ENCODE assay signal across 10 cellular contexts in genomic region chr9:1049641-1050040, GRCh38. TPM values are rescaled to one million over a fixed set of nuclear protein-coding genes. Genes with fewer than 3 reads are reported as not detected.
DNase-seq lines count a peak whose midpoint lies in the region; ATAC-seq and TF ChIP-seq lines count a peak whose summit lies in the region.
"Had no signal": no experiment of that assay in that cellular context is flagged by ENCODE, and none has a peak within 500 bp of the region (broad histone marks: within the 10 kb centered on the region; RNA-seq: fewer than 3 reads in every experiment).

No MANE protein-coding gene starts in this region.

- H3K9me2 ChIP-seq in neural cell (ENCODE audit: insufficient read depth, low read length) = no peaks in the 10 kb centered on the region

- BruUV-seq in A673 (replicated peaks; lab: Mats Ljungman, UMichigan) = no TSS peak

- TF ChIP-seq RAD21 in neural cell (conservative IDR thresholded peaks at IDR 0.05) = no peak

- H3K27me3 Mint-ChIP-seq in CD8-positive, alpha-beta memory T cell = peaks cover 71 to 76% of the 10 kb centered on the region in 2 donors
- H3K27me3 Mint-ChIP-seq in activated naive CD8-positive, alpha-beta T cell treated with anti-CD3 and anti-CD28 coated beads, Interleukin-2, amount 50 U/mL, for 24 hours = peaks cover 84% of the 10 kb centered on the region

- peak overlapping the region in 6 of 7 donors; percentile 43 to 88 (median 58) for H3K4me3 Mint-ChIP-seq in CD8-positive, alpha-beta memory T cell
- H3K4me3 Mint-ChIP-seq in activated naive CD8-positive, alpha-beta T cell treated with anti-CD3 and anti-CD28 coated beads, Interleukin-2, amount 50 U/mL, for 24 hours = peak overlapping the region; percentile 10

- TF ChIP-seq EP300 in neural cell (conservative IDR thresholded peaks at IDR 0.05; ENCODE audit: poor library complexity, severe bottlenecking) = no peak

- no peak overlapping the region for H3K27ac ChIP-seq in CD8-positive, alpha-beta memory T cell (ENCODE audit: low read depth, low read length)
- H3K27ac ChIP-seq in neural cell (ENCODE audit: low read length) = no peak overlapping the region
- H3K27ac ChIP-seq in A673 (ENCODE audit: low read depth, low read length, poor library complexity, severe bottlenecking) = no peak overlapping the region

- H3K36me3 Mint-ChIP-seq in CD8-positive, alpha-beta memory T cell = peaks cover 0 to 6% (median 5%) of the 10 kb centered on the region in 3 donors
- peaks cover 4% of the 10 kb centered on the region for H3K36me3 Mint-ChIP-seq in activated naive CD8-positive, alpha-beta T cell treated with anti-CD3 and anti-CD28 coated beads, Interleukin-2, amount 50 U/mL, for 24 hours (ENCODE audit: low read depth)

- TF ChIP-seq CTCF in NB4 (IDR thresholded peaks at IDR 0.05; ENCODE audit: low read depth, low read length) (no peak), neural cell (IDR thresholded peaks at IDR 0.05; ENCODE audit: poor library complexity, severe bottlenecking) (no peak), A673 (conservative IDR thresholded peaks at IDR 0.05; ENCODE audit: low read depth, low read length) (no peak)

- H3K9me3 ChIP-seq in CD8-positive, alpha-beta memory T cell (ENCODE audit: low read length) = no peaks in the 10 kb centered on the region
- peaks cover 5% of the 10 kb centered on the region for H3K9me3 ChIP-seq in neural cell (ENCODE audit: low read length)
- no peaks in the 10 kb centered on the region for H3K9me3 ChIP-seq in A673 (ENCODE audit: low read depth, low read length, poor library complexity, severe bottlenecking)

- CTCF ChIA-PET in CD8-positive, alpha-beta memory T cell (lab: Charles Lee) = no interaction called here
- CTCF ChIA-PET in A673 (lab: Charles Lee) = no interaction called here

- H3K4me1 ChIP-seq in CD8-positive, alpha-beta memory T cell (ENCODE audit: insufficient read depth, low read length) = peaks cover 27% of the 10 kb centered on the region
- H3K4me1 ChIP-seq in A673 (ENCODE audit: insufficient read depth, low read length, poor library complexity, severe bottlenecking) = no peaks in the 10 kb centered on the region

- peaks cover 63% of the 10 kb centered on the region for H3K27me3 ChIP-seq in CD8-positive, alpha-beta memory T cell (ENCODE audit: insufficient read depth, low read length, poor library complexity, severe bottlenecking)
- peaks cover 56% of the 10 kb centered on the region for H3K27me3 ChIP-seq in neural cell (ENCODE audit: insufficient read depth, low read depth, low read length)
- H3K27me3 ChIP-seq in A673 (replicated peaks; ENCODE audit: insufficient read depth, low read depth, low read length, poor library complexity) = peaks cover 97% of the 10 kb centered on the region

- in situ Hi-C loops in ACHN (cut with HindIII; ENCODE audit: low pct_ligation_motif_present, low pct_unique_long_range_greater_than_20kb, low sequenced_read_pairs) = no loop called here

- no peak overlapping the region for H3K4me3 ChIP-seq in CD8-positive, alpha-beta memory T cell (ENCODE audit: low read length)
- H3K4me3 ChIP-seq in NB4 (ENCODE audit: low read depth, low read length) (peak overlapping the region; percentile 42), neural cell (ENCODE audit: low read length) (peak overlapping the region; percentile 61), A673 (ENCODE audit: low read depth, low read length, poor library complexity, severe bottlenecking) (no peak overlapping the region)

- no peaks in the 10 kb centered on the region for H3K79me2 ChIP-seq in neural cell (replicated peaks; ENCODE audit: insufficient read depth, low read length)

- no peak overlapping the region for H3K9ac ChIP-seq in neural cell (ENCODE audit: low read length)

- peaks cover 8 to 29% (median 14%) of the 10 kb centered on the region in 5 donors for H3K9me3 Mint-ChIP-seq in CD8-positive, alpha-beta memory T cell
- peaks cover 6% of the 10 kb centered on the region for H3K9me3 Mint-ChIP-seq in activated naive CD8-positive, alpha-beta T cell treated with anti-CD3 and anti-CD28 coated beads, Interleukin-2, amount 50 U/mL, for 24 hours

- no peak overlapping the region for H3K4me2 ChIP-seq in neural cell (ENCODE audit: low read length)

- no peak for ATAC-seq in activated naive CD8-positive, alpha-beta T cell treated with anti-CD3 and anti-CD28 coated beads, Interleukin-2, amount 50 U/mL, for 24 hours
- ATAC-seq in HG03460 (IDR thresholded peaks at IDR 0.05; ENCODE audit: unreplicated experiment) = no peak

- no peak overlapping the region for H2AFZ ChIP-seq in neural cell (ENCODE audit: low read depth, low read length)

- no peak for DNase-seq in CD8-positive, alpha-beta memory T cell
- peak; percentile 46 for DNase-seq in NB4 (ENCODE audit: low read depth)
- no peak for DNase-seq in activated naive CD8-positive, alpha-beta T cell treated with anti-CD3 and anti-CD28 coated beads, Interleukin-2, amount 50 U/mL, for 24 hours
- DNase-seq in NCI-H1930 (lab: John Stamatoyannopoulos, UW) = no peak
- no peak for DNase-seq in A673 (ENCODE audit: low spot score)
- DNase-seq in ACHN = no peak
- DNase-seq: NCI-H146, T1000 had no signal

- TF ChIP-seq POLR2A in NB4 (IDR thresholded peaks at IDR 0.05; ENCODE audit: extremely low read depth, insufficient read length) = no peak

- no peaks in the 10 kb centered on the region for H4K20me1 ChIP-seq in neural cell (ENCODE audit: insufficient read depth)

- H3K27ac Mint-ChIP-seq in CD8-positive, alpha-beta memory T cell = peak overlapping the region in 1 of 8 donors; percentile 53
- no peak overlapping the region for H3K27ac Mint-ChIP-seq in activated naive CD8-positive, alpha-beta T cell treated with anti-CD3 and anti-CD28 coated beads, Interleukin-2, amount 50 U/mL, for 24 hours

- no peaks in the 10 kb centered on the region for H3K36me3 ChIP-seq in CD8-positive, alpha-beta memory T cell (ENCODE audit: insufficient read depth, low read length)
- H3K36me3 ChIP-seq in neural cell (ENCODE audit: insufficient read depth, low read length) (no peaks in the 10 kb centered on the region), A673 (ENCODE audit: insufficient read depth, low read length, poor library complexity, severe bottlenecking) (no peaks in the 10 kb centered on the region)

- POLR2A ChIA-PET in CD8-positive, alpha-beta memory T cell (lab: Charles Lee) = no interaction called here
- POLR2A ChIA-PET in A673 (lab: Charles Lee; ENCODE audit: low non-redundant PET) = interaction anchor here (0.7 kb wide), 1 partner anchor 76 kb away, joined by 3 read pairs; no protein-coding TSS in a partner anchor

- H3F3A ChIP-seq in neural cell (ENCODE audit: insufficient read depth, low read length, poor library complexity, severe bottlenecking) = no peaks in the 10 kb centered on the region

- peaks cover 37 to 56% (median 48%) of the 10 kb centered on the region in 3 donors for H3K4me1 Mint-ChIP-seq in CD8-positive, alpha-beta memory T cell
- H3K4me1 Mint-ChIP-seq in activated naive CD8-positive, alpha-beta T cell treated with anti-CD3 and anti-CD28 coated beads, Interleukin-2, amount 50 U/mL, for 24 hours = peaks cover 57% of the 10 kb centered on the region

- intact Hi-C loops in A673 (cut with micrococcal nuclease; ENCODE audit: unreplicated experiment) = no loop called here

TF ChIP-seq in neural cell, 6 proteins besides CTCF, POLR2A, EP300 and RAD21:
- TF ChIP-seq TAF1 (IDR thresholded peaks at IDR 0.05; ENCODE audit: low read depth) (no peak), EZH2 (IDR thresholded peaks at IDR 0.05; ENCODE audit: borderline replicate concordance, insufficient read depth, low read length, poor library complexity, severe bottlenecking) (no peak), POLR2AphosphoS5 (IDR thresholded peaks at IDR 0.05) (no peak), SMC3 (conservative IDR thresholded peaks at IDR 0.05; ENCODE audit: poor library complexity) (no peak), MXI1 (conservative IDR thresholded peaks at IDR 0.05; ENCODE audit: poor library complexity, severe bottlenecking) (no peak), REST (IDR thresholded peaks at IDR 0.05; ENCODE audit: borderline replicate concordance) (no peak)

RNA-seq across cellular contexts. Expression of gene DMRT2, which starts 0.5 kb away (rescaled TPM):
- not detected for total RNA-seq in CD8-positive, alpha-beta memory T cell
- polyA plus RNA-seq in CD8-positive, alpha-beta memory T cell = 0.23 TPM
- polyA plus RNA-seq in neural cell = 0.20 and 0.50 TPM in 2 replicates
- not detected in 2 replicates for polyA minus RNA-seq in neural cell
- not detected in 2 replicates for total RNA-seq in A673 (2021)

Comparison
In these comparisons a context has a peak if more than half of its experiments do, and no peak if none do; other contexts are left out.
1. H3K4me3 ChIP-seq: peak in NB4 (single experiment) and neural cell (single experiment); none in CD8-positive, alpha-beta memory T cell (single experiment) and A673 (single experiment).